In the genomic region with DNA sequence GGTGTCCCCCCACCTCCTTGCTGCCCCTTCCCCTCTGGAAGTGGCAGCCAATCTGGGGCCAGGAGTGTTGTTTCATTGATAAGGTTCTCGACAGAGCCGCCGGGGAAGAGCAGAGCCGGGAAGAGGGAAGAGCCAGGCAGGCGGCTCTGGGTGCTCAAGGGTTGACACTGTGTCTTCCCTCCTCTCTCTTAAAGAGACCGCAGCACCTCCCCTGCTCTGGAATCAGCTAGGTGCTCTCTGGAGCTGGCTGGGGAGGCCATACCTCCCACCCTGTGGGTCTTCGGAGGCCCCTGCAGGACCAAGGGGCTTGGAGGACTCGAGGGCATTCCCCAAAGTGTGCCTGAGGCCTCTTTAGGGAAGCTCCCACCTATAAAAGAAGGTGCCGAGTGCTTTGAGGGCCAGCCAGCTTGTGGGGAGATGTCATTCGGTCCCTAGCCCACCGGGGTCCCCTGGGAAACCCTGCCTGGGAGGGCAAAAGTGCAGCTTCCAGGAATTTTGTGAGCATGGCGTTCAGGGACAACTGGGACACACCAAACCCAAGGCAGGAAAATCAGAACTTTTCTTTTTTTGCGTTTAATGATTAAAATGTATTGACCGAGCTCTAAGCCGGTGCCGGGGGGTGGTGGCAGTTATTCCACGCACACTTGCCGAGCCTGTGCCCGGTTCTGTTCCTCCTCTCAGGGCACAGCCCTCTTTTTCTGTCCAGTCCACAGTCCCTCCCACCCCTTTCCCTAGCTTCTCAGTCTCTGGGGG, we compare ENCODE assay signal across 7 cellular contexts. TPM values are rescaled to one million over a fixed set of nuclear protein-coding genes. Genes with fewer than 3 reads are reported as not detected.
A peak's percentile ranks its signal among the peaks of the same experiment; 100 is the strongest.
DNase-seq lines count a peak whose midpoint lies in the region; ATAC-seq and TF ChIP-seq lines count a peak whose summit lies in the region.

No MANE protein-coding gene starts in this region.

- H3K27me3 ChIP-seq in HAP-1 (ENCODE audit: low read depth) = no peaks in the 10 kb centered on the region
- no peaks in the 10 kb centered on the region for H3K27me3 ChIP-seq in RWPE2 (ENCODE audit: insufficient read depth, poor library complexity, severe bottlenecking)
- no peaks in the 10 kb centered on the region for H3K27me3 ChIP-seq in psoas muscle (ENCODE audit: insufficient read depth in 3 of 3, low read length in 2 of 3)

- ATAC-seq in RWPE2 (ENCODE audit: low read depth) = no peak
- ATAC-seq in psoas muscle = no peak

- peak overlapping the region; percentile 100 for H3K27ac ChIP-seq in RWPE2 (ENCODE audit: poor library complexity, severe bottlenecking)
- H3K27ac ChIP-seq in psoas muscle = peak overlapping the region; percentile 66

- H3K9me3 ChIP-seq in HAP-1 (no peaks in the 10 kb centered on the region), RWPE2 (ENCODE audit: severe bottlenecking) (no peaks in the 10 kb centered on the region), psoas muscle (no peaks in the 10 kb centered on the region)

- peak overlapping the region; percentile 65 for H3K4me3 ChIP-seq in HAP-1
- H3K4me3 ChIP-seq in RWPE2 (ENCODE audit: severe bottlenecking) = peak overlapping the region; percentile 94
- H3K4me3 ChIP-seq in fibroblast of mammary gland (ENCODE audit: control insufficient read depth, low read depth, low read length) = peak overlapping the region; percentile 69
- H3K4me3 ChIP-seq in psoas muscle = peak overlapping the region; percentile 86

- DNase-seq in HAP-1 (ENCODE audit: low spot score in 2 of 2) = peak; percentile 63 to 70
- no peak for DNase-seq in RWPE2 (ENCODE audit: low spot score)
- DNase-seq in fibroblast of mammary gland (ENCODE audit: low read depth) = peak; percentile 28
- peak in 1 of 2 donors; percentile 11 for DNase-seq in psoas muscle
- DNase-seq in iPS-NIHi7 (ENCODE audit: extremely low spot score) = no peak
- DNase-seq in SHP77 treated with DMSO at 0.1 percent for 48 hours (lab: John Stamatoyannopoulos, UW) = no peak
- DNase-seq in activated CD4-positive, alpha-beta T cell treated with anti-CD3 and anti-CD28 coated beads, Interleukin-2, amount 50 U/mL, for 1 hour = no peak

- H3K4me1 ChIP-seq in HAP-1 (peaks cover 14% of the 10 kb centered on the region), RWPE2 (ENCODE audit: insufficient read depth, poor library complexity, severe bottlenecking) (peaks cover 3% of the 10 kb centered on the region), psoas muscle (peaks cover 36% of the 10 kb centered on the region)

- in situ Hi-C loops in HAP-1 (cut with MboI; ENCODE audit: low sequenced_read_pairs) = no loop called here

- intact Hi-C loops in psoas muscle (cut with DNase I) = no loop called here

- no peak for TF ChIP-seq CTCF in RWPE2 (IDR thresholded peaks at IDR 0.05; ENCODE audit: poor library complexity, severe bottlenecking)
- TF ChIP-seq CTCF in fibroblast of mammary gland (conservative IDR thresholded peaks at IDR 0.05; ENCODE audit: control insufficient read depth, insufficient read depth, low read depth, low read length) = no peak
- no peak for TF ChIP-seq CTCF in psoas muscle (IDR thresholded peaks at IDR 0.05)

- H3K36me3 ChIP-seq in HAP-1 (replicated peaks) = peaks cover 40% of the 10 kb centered on the region
- H3K36me3 ChIP-seq in RWPE2 (ENCODE audit: low read depth) = peaks cover 44% of the 10 kb centered on the region
- H3K36me3 ChIP-seq in psoas muscle (ENCODE audit: insufficient read depth in 1 of 2, low read depth in 1 of 2) = peaks cover 3 to 34% of the 10 kb centered on the region in 2 donors

- WGBS in psoas muscle, 3 donors = 38 to 59% (median 43%) methylated on average over 18 to 19 of the region's 19 CpGs

RNA-seq across cellular contexts. Expression of gene SETD1B, which starts 2.9 kb away (rescaled TPM):
- 10 to 100 TPM in 3 of 4 donors, 1 to 10 TPM in 1; 9.2 to 13.0 (median 11.8) TPM for total RNA-seq in psoas muscle
- polyA plus RNA-seq in psoas muscle = 1 to 10 TPM; 2.8 to 7.5 (median 3.0) TPM

RNA-seq across cellular contexts. Expression of gene RHOF, which starts 13.2 kb away (rescaled TPM):
- 1 to 10 TPM; 3.3 to 4.8 (median 3.9) TPM for total RNA-seq in psoas muscle
- 1 to 10 TPM; 1.4 to 4.3 (median 1.6) TPM for polyA plus RNA-seq in psoas muscle

RNA-seq across cellular contexts. Expression of gene HPD, which starts 51.9 kb away (rescaled TPM):
- 1 to 10 TPM; 1.1 to 3.3 (median 3.0) TPM for total RNA-seq in psoas muscle
- 1 to 10 TPM in 1 of 3 donors, under 1 TPM in 2; 0.67 to 1.6 (median 0.70) TPM for polyA plus RNA-seq in psoas muscle

Comparison
In these comparisons a context has a peak if more than half of its experiments do, and no peak if none do; other contexts are left out.
1. DNase-seq: peak in HAP-1 (2 of 2) and fibroblast of mammary gland (single experiment); none in RWPE2 (single experiment), iPS-NIHi7 (single experiment), SHP77 treated with DMSO at 0.1 percent for 48 hours (single experiment) and activated CD4-positive, alpha-beta T cell treated with anti-CD3 and anti-CD28 coated beads, Interleukin-2, amount 50 U/mL, for 1 hour (single experiment).
2. Peak in every context shown above with its lines, with median percentiles within 50 percentile points of each other: H3K4me3 ChIP-seq.